9 cellular contexts compared by ENCODE assay signal in genomic region chr6:26295691-26296555, GRCh38.
A peak's percentile ranks its signal among the peaks of the same experiment; 100 is the strongest.
DNase-seq lines count a peak whose midpoint lies in the region; ATAC-seq, FAIRE-seq and TF ChIP-seq lines count a peak whose summit lies in the region.
"Had no signal": no experiment of that assay in that cellular context is flagged by ENCODE, and none has a peak within 500 bp of the region (broad histone marks: within the 10 kb centered on the region; RNA-seq: fewer than 3 reads in every experiment).

No MANE protein-coding gene starts in this region.

- DNase-seq in A549 (ENCODE audit: low read depth in 1 of 2, low spot score in 1 of 2) (peak in 1 of 2 experiments; percentile 71), HK-2 (ENCODE audit: unreplicated experiment) (peak; percentile 58), glomerular endothelial cell (ENCODE audit: extremely low read depth, low read depth, low spot score) (peak; percentile 37), sciatic nerve (ENCODE audit: low spot score) (no peak)
- DNase-seq: GDM1 had no signal

- H3K9me3 ChIP-seq in A549, result no peaks in the 10 kb centered on the region

- FAIRE-seq in A549 (lab: Jason Lieb, UNC), result no peak

- H3K4me3 ChIP-seq in A549, result no peak overlapping the region; the same call in 2 of the 3 replicates

- TF ChIP-seq EP300 in A549 (IDR thresholded peaks at IDR 0.05), result no peak

- H3K4me2 ChIP-seq in A549, result peak overlapping the region; percentile 70

- ATAC-seq in A549, result peak; percentile 85 to 90
- no peak for ATAC-seq in HG03520 (IDR thresholded peaks at IDR 0.05; ENCODE audit: unreplicated experiment)
- ATAC-seq in sciatic nerve, result no peak
- ATAC-seq in GM18505 (IDR thresholded peaks at IDR 0.05; ENCODE audit: unreplicated experiment), result no peak
- ATAC-seq in GM18519 (IDR thresholded peaks at IDR 0.05; ENCODE audit: low FRiP score, unreplicated experiment), result no peak

- H3K27me3 Mint-ChIP-seq in T-helper 1 cell treated with Interleukin-12 subunit alpha and Interleukin-12 subunit beta and Interleukin-4 antibody, amounts not matched to agents 30 μg/mL and 1 μg/mL, for 36 hours (ENCODE audit: low read depth), result no peaks in the 10 kb centered on the region

- peak overlapping the region; percentile 67; a peak in 5 of 6 replicates for H3K27ac ChIP-seq in A549

- no peak for TF ChIP-seq RAD21 in A549 (conservative IDR thresholded peaks at IDR 0.05 in 1 of 2, IDR thresholded peaks at IDR 0.05 in 1 of 2)

- no peak for TF ChIP-seq CTCF in A549 (IDR thresholded peaks at IDR 0.05)

- WGBS in A549 (ENCODE audit: missing lambda C conversion rate), result 25% methylated on average over 11 of the region's 11 CpGs

- peak overlapping the region; percentile 32 for H3K27ac Mint-ChIP-seq in T-helper 1 cell treated with Interleukin-12 subunit alpha and Interleukin-12 subunit beta and Interleukin-4 antibody, amounts not matched to agents 30 μg/mL and 1 μg/mL, for 36 hours

- H3K4me1 Mint-ChIP-seq in T-helper 1 cell treated with Interleukin-12 subunit alpha and Interleukin-12 subunit beta and Interleukin-4 antibody, amounts not matched to agents 30 μg/mL and 1 μg/mL, for 36 hours (ENCODE audit: low read depth), result peaks cover 15% of the 10 kb centered on the region

- CTCF ChIA-PET in A549 (lab: Yijun Ruan, JAX), result interaction anchor here (1.1 to 1.6 kb wide), 2 partner anchors 46 to 107 kb away, joined by 3 read pairs; a partner anchor contains a TSS

- peak overlapping the region; percentile 67 for H3K4me3 Mint-ChIP-seq in T-helper 1 cell treated with Interleukin-12 subunit alpha and Interleukin-12 subunit beta and Interleukin-4 antibody, amounts not matched to agents 30 μg/mL and 1 μg/mL, for 36 hours

- POLR2A ChIA-PET in A549 (lab: Yijun Ruan, JAX), result interaction anchor here (1.0 to 1.1 kb wide), 5 partner anchors 9 to 62 kb away, joined by 3 to 4 read pairs (median 4); a partner anchor contains a TSS

- peaks cover 4% of the 10 kb centered on the region for H3K36me3 Mint-ChIP-seq in T-helper 1 cell treated with Interleukin-12 subunit alpha and Interleukin-12 subunit beta and Interleukin-4 antibody, amounts not matched to agents 30 μg/mL and 1 μg/mL, for 36 hours (ENCODE audit: low read depth)

- H3K4me1 ChIP-seq in A549, result peaks cover 25% of the 10 kb centered on the region

- intact Hi-C loops in sciatic nerve (cut with DNase I), result no loop called here

- H3K9me3 Mint-ChIP-seq in T-helper 1 cell treated with Interleukin-12 subunit alpha and Interleukin-12 subunit beta and Interleukin-4 antibody, amounts not matched to agents 30 μg/mL and 1 μg/mL, for 36 hours, result no peaks in the 10 kb centered on the region

- no peak for TF ChIP-seq POLR2A in A549 (IDR thresholded peaks at IDR 0.05; ENCODE audit: low read length)
- TF ChIP-seq POLR2A in GM18505 (IDR thresholded peaks at IDR 0.05; ENCODE audit: borderline replicate concordance, extremely low read depth, insufficient read depth, insufficient read length), result no peak

TF ChIP-seq in A549, 52 proteins besides CTCF, POLR2A, EP300 and RAD21 (continues in another document):
- no peak for TF ChIP-seq NPAS2 (CRISPR knock-in tag; IDR thresholded peaks at IDR 0.05; ENCODE audit: borderline replicate concordance)
- no peak for TF ChIP-seq CBX2 (IDR thresholded peaks at IDR 0.05; ENCODE audit: borderline replicate concordance, low read depth)
- TF ChIP-seq HMGXB4 (CRISPR knock-in tag; IDR thresholded peaks at IDR 0.05; ENCODE audit: borderline replicate concordance), result no peak
- no peak for TF ChIP-seq NR3C1 (IDR thresholded peaks at IDR 0.05)
- no peak for TF ChIP-seq RARB (CRISPR knock-in tag; IDR thresholded peaks at IDR 0.05)
- no peak for TF ChIP-seq REST (IDR thresholded peaks at IDR 0.05)
- TF ChIP-seq TP53 (CRISPR knock-in tag; IDR thresholded peaks at IDR 0.05), result no peak
- no peak for TF ChIP-seq HDAC2 (IDR thresholded peaks at IDR 0.05)
- no peak for TF ChIP-seq HES2 (IDR thresholded peaks at IDR 0.05)
- 0 out of 2 replicates have a peak, but pooled peaks have one; percentile 8 for TF ChIP-seq FOSL2 (IDR thresholded peaks at IDR 0.05)
- TF ChIP-seq FOSL2 (CRISPR knock-in tag; IDR thresholded peaks at IDR 0.05), result peak; percentile 74
- peak; percentile 98 for TF ChIP-seq MAFK (IDR thresholded peaks at IDR 0.05; ENCODE audit: partially characterized antibody)
- TF ChIP-seq KDM5A (IDR thresholded peaks at IDR 0.05), result no peak
- TF ChIP-seq ZSCAN20 (CRISPR knock-in tag; IDR thresholded peaks at IDR 0.05), result no peak
- no peak for TF ChIP-seq HEYL (CRISPR knock-in tag; IDR thresholded peaks at IDR 0.05)
- TF ChIP-seq BCL3 (IDR thresholded peaks at IDR 0.05), result 0 out of 3 replicates have a peak, but pooled peaks have one; percentile 5
- TF ChIP-seq ESRRA (IDR thresholded peaks at IDR 0.05; ENCODE audit: borderline replicate concordance, low read length), result no peak
- TF ChIP-seq GATA3 (IDR thresholded peaks at IDR 0.05; ENCODE audit: borderline replicate concordance), result peak; percentile 19; the same call in 1 of the 2 replicates
- TF ChIP-seq HOXB13 (CRISPR knock-in tag; IDR thresholded peaks at IDR 0.05; ENCODE audit: low read depth), result no peak
- TF ChIP-seq MYC (IDR thresholded peaks at IDR 0.05; ENCODE audit: borderline replicate concordance, low read length), result peak; percentile 69; the same call in 1 of the 2 replicates
- no peak for TF ChIP-seq ZC3H11A (IDR thresholded peaks at IDR 0.05)
- no peak for TF ChIP-seq ZNF302 (CRISPR knock-in tag; IDR thresholded peaks at IDR 0.05)
- TF ChIP-seq ELK1 (IDR thresholded peaks at IDR 0.05; ENCODE audit: low read depth, low read length), result no peak
- TF ChIP-seq NFE2L2 (conservative IDR thresholded peaks at IDR 0.05; ENCODE audit: low read length), result peak; percentile 50
- TF ChIP-seq EHF (CRISPR knock-in tag; IDR thresholded peaks at IDR 0.05), result no peak
- no peak for TF ChIP-seq POLR2AphosphoS2 (conservative IDR thresholded peaks at IDR 0.05; ENCODE audit: low read length)

Comparison
In these comparisons a context has a peak if more than half of its experiments do, and no peak if none do; other contexts are left out.
1. ATAC-seq: peak in A549 (2 of 2); none in HG03520 (single experiment), sciatic nerve (single experiment), GM18505 (single experiment) and GM18519 (single experiment).